ENCODE assay signal across 1 cellular context in the genomic region with DNA sequence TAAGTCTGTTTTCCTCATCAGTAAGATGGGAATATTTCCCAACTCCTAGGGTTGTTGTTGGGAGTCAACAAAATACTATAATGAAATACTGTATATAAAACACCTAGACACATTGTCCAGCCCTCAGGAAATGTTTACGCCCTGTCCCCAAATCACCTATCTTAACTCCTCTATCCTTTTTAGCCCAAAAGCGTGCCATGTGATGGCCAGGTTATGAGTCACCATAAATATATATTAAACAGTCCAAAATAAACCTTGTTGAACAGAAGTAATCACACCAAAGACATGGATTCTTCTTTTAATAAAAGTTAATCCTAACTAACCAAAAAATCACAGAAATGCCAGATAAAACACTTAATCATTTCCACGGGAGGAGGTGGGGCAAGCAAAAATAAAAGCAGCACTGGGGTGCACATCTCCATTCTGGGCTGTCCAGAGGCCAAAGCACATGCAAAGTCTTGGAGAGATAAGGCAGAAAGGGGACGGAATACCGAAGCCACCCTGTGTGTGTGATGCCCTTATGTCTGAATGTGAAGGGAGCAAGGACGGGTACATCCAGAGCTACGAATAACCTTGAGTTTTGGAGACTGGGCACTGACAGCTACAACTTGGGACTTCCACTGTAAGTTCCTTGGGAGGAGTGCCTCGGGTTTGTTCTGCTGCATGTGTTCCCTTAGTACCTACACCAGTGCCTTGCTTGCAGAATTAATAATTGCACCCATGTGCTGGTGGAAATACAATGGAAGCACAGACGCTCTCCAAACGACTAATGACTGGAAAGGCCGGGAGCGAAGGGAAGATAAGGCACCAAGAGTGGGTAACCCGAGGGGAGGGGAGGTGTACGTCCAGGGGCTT.
TF ChIP-seq lines count a peak whose summit lies in the region.

No MANE protein-coding gene starts in this region.

TF ChIP-seq in HepG2, 621 proteins besides CTCF, POLR2A, EP300 and RAD21:
- TF ChIP-seq TAF1 (CRISPR knock-in tag; IDR thresholded peaks at IDR 0.05) (peak; percentile 1; the same call in 1 of the 2 replicates), HDAC1 (CRISPR knock-in tag; IDR thresholded peaks at IDR 0.05) (0 out of 2 replicates have a peak, but pooled peaks have one; percentile 12), PITX1 (CRISPR knock-in tag; IDR thresholded peaks at IDR 0.05) (peak; percentile 45; the same call in 1 of the 2 replicates)
- TF ChIP-seq, protein P1, sequence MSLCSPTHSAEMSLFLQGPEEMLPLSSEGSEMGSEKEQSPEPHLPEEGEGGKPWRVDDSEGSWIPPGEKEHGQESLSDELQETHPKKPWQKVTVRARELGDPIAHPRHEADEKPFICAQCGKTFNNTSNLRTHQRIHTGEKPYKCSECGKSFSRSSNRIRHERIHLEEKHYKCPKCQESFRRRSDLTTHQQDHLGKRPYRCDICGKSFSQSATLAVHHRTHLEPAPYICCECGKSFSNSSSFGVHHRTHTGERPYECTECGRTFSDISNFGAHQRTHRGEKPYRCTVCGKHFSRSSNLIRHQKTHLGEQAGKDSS (CRISPR knock-in tag; IDR thresholded peaks at IDR 0.05; ENCODE audit: borderline replicate concordance, low read depth), result peak; percentile 40; the same call in 1 of the 2 replicates
- TF ChIP-seq, protein P2, sequence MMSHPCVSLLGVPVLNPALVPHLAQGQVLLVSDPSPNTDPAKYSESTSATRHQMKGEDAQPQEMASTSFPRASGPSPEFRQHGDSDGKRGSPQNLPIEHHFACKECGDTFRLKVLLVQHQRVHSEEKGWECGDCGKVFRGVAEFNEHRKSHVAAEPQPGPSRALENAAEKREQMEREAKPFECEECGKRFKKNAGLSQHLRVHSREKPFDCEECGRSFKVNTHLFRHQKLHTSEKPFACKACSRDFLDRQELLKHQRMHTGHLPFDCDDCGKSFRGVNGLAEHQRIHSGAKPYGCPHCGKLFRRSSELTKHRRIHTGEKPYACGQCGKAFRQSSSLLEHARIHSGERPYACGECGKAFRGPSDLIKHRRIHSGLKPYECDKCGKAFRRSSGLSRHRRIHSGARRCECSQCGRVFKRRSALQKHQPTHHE (CRISPR knock-in tag; IDR thresholded peaks at IDR 0.05; ENCODE audit: borderline replicate concordance), result no peak
- TF ChIP-seq, protein P3, sequence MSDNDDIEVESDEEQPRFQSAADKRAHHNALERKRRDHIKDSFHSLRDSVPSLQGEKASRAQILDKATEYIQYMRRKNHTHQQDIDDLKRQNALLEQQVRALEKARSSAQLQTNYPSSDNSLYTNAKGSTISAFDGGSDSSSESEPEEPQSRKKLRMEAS (IDR thresholded peaks at IDR 0.05), result 0 out of 2 replicates have a peak, but pooled peaks have one; percentile 12
- TF ChIP-seq, protein P4, sequence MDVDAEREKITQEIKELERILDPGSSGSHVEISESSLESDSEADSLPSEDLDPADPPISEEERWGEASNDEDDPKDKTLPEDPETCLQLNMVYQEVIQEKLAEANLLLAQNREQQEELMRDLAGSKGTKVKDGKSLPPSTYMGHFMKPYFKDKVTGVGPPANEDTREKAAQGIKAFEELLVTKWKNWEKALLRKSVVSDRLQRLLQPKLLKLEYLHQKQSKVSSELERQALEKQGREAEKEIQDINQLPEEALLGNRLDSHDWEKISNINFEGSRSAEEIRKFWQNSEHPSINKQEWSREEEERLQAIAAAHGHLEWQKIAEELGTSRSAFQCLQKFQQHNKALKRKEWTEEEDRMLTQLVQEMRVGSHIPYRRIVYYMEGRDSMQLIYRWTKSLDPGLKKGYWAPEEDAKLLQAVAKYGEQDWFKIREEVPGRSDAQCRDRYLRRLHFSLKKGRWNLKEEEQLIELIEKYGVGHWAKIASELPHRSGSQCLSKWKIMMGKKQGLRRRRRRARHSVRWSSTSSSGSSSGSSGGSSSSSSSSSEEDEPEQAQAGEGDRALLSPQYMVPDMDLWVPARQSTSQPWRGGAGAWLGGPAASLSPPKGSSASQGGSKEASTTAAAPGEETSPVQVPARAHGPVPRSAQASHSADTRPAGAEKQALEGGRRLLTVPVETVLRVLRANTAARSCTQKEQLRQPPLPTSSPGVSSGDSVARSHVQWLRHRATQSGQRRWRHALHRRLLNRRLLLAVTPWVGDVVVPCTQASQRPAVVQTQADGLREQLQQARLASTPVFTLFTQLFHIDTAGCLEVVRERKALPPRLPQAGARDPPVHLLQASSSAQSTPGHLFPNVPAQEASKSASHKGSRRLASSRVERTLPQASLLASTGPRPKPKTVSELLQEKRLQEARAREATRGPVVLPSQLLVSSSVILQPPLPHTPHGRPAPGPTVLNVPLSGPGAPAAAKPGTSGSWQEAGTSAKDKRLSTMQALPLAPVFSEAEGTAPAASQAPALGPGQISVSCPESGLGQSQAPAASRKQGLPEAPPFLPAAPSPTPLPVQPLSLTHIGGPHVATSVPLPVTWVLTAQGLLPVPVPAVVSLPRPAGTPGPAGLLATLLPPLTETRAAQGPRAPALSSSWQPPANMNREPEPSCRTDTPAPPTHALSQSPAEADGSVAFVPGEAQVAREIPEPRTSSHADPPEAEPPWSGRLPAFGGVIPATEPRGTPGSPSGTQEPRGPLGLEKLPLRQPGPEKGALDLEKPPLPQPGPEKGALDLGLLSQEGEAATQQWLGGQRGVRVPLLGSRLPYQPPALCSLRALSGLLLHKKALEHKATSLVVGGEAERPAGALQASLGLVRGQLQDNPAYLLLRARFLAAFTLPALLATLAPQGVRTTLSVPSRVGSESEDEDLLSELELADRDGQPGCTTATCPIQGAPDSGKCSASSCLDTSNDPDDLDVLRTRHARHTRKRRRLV (CRISPR knock-in tag; IDR thresholded peaks at IDR 0.05), result no peak
